ENCODE assay signal across 2 cellular contexts in genomic region chr3:47152578-47152977, GRCh38.
A peak's percentile ranks its signal among the peaks of the same experiment; 100 is the strongest.
TF ChIP-seq lines count a peak whose summit lies in the region.

No MANE protein-coding gene starts in this region.

TF ChIP-seq in HepG2, 621 proteins besides CTCF, POLR2A, EP300 and RAD21:
- TF ChIP-seq KMT2B (CRISPR knock-in tag; IDR thresholded peaks at IDR 0.05) (no peak), ZNF263 (CRISPR knock-in tag; IDR thresholded peaks at IDR 0.05) (peak; percentile 55), PTBP1 (IDR thresholded peaks at IDR 0.05; ENCODE audit: low read depth, low read length, poor library complexity, severe bottlenecking) (no peak), ZNF468 (CRISPR knock-in tag; IDR thresholded peaks at IDR 0.05) (no peak), RARA (CRISPR knock-in tag; IDR thresholded peaks at IDR 0.05) (no peak)

TF ChIP-seq in GM12878, 131 proteins besides CTCF, POLR2A, EP300 and RAD21:
- TF ChIP-seq PML (IDR thresholded peaks at IDR 0.05; ENCODE audit: low read length) (no peak), MXI1 (IDR thresholded peaks at IDR 0.05; ENCODE audit: low read depth, low read length) (no peak), ZNF622 (IDR thresholded peaks at IDR 0.05) (no peak), ETV6 (conservative IDR thresholded peaks at IDR 0.05 in 1 of 2, IDR thresholded peaks at IDR 0.05 in 1 of 2; ENCODE audit: borderline replicate concordance in 1 of 2, low read depth in 1 of 2) (no peak), KDM1A (IDR thresholded peaks at IDR 0.05; ENCODE audit: borderline replicate concordance) (no peak), SRF (IDR thresholded peaks at IDR 0.05; ENCODE audit: low read depth in 2 of 2, low read length in 2 of 2) (no peak), PAX8 (IDR thresholded peaks at IDR 0.05) (no peak), FOXK2 (IDR thresholded peaks at IDR 0.05) (no peak), KAT2A (conservative IDR thresholded peaks at IDR 0.05; ENCODE audit: control insufficient read depth, low read depth, low read length) (no peak), ZNF274 (IDR thresholded peaks at IDR 0.05; ENCODE audit: insufficient read depth, insufficient read length) (no peak), ZBED1 (IDR thresholded peaks at IDR 0.05; ENCODE audit: borderline replicate concordance) (no peak), JUNB (IDR thresholded peaks at IDR 0.05) (no peak)
